ENCODE assay signal across 8 cellular contexts in the genomic region with DNA sequence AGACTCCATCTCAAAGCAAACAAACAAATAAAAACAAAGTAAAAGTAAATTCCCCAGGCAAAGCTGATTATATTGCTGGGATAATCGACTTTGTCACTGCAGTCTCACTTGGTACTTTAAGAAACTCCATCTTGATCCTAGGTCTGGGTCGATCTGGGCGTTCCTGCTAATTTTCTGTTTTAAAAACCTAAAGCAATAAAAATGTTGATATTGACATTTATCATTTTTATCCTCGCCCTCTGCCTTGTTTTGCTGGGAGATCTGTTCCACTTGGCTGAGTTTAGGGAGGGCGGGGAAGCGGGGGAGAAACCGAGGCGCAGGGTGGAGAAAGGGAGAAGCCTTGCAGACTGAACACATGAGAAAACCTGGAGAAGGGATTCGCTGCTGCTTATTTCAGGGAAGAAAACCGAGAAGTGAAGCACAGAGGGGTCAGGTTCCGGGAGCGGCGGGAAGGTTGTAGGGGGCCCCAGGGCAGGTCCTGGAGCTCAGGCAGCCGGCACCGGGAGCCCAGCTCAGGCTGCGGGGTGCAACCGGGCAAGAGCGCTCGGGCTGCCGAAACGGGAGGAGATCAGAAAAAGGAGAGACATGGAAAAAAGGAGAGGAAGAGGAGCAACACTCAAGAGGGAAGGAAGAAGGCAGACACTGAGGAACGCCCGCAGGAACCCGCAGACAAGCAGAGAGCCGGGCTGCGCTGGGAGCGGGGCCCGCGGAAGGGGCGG. TPM values are rescaled to one million over a fixed set of nuclear protein-coding genes. Genes with fewer than 3 reads are reported as not detected.
DNase-seq lines count a peak whose midpoint lies in the region; ATAC-seq and TF ChIP-seq lines count a peak whose summit lies in the region.

No MANE protein-coding gene starts in this region.

- TF ChIP-seq CTCF in adrenal gland (IDR thresholded peaks at IDR 0.05) = no peak
- TF ChIP-seq CTCF in hepatocyte (IDR thresholded peaks at IDR 0.05; ENCODE audit: poor library complexity) = no peak
- TF ChIP-seq CTCF in sigmoid colon (IDR thresholded peaks at IDR 0.05) = no peak

- peak overlapping the region; percentile 54 for H2AFZ ChIP-seq in hepatocyte

- H3K9me2 ChIP-seq in hepatocyte (replicated peaks; ENCODE audit: insufficient read depth) = no peaks in the 10 kb centered on the region

- H3K27ac ChIP-seq in adrenal gland = peak overlapping the region; percentile 68 to 92 (median 89)
- peak overlapping the region; percentile 90 for H3K27ac ChIP-seq in hepatocyte
- H3K27ac ChIP-seq in sigmoid colon = peak overlapping the region; percentile 94 to 98 (median 94)

- H3K9me3 ChIP-seq in adrenal gland (replicated peaks in 1 of 3) (no peaks in the 10 kb centered on the region), hepatocyte (ENCODE audit: low read depth) (no peaks in the 10 kb centered on the region), sigmoid colon (no peaks in the 10 kb centered on the region)

- peak; percentile 21 for ATAC-seq in HG02571 (IDR thresholded peaks at IDR 0.05; ENCODE audit: unreplicated experiment)

- peak overlapping the region; percentile 30 to 76 (median 56) for H3K4me3 ChIP-seq in adrenal gland
- peak overlapping the region; percentile 66 for H3K4me3 ChIP-seq in hepatocyte
- peak overlapping the region; percentile 50 to 93 (median 80) for H3K4me3 ChIP-seq in sigmoid colon

- peak; percentile 1 for DNase-seq in stimulated activated CD8-positive, alpha-beta memory T cell treated with anti-CD3 and anti-CD28 coated beads, Interleukin-12 subunit alpha, Interleukin-12 subunit beta, amount 100 ng/mL, for 1 hour (ENCODE audit: low read depth)
- no peak for DNase-seq in stimulated activated CD8-positive, alpha-beta memory T cell treated with anti-CD3 and anti-CD28 coated beads, Interleukin-4, amount 100 ng/mL, for 48 hours
- DNase-seq in NCI-H1105 treated with DMSO at 0.1 percent for 48 hours (lab: John Stamatoyannopoulos, UW) = peak; percentile 68
- peak in 3 of 7 donors; percentile 59 to 75 (median 69) for DNase-seq in adrenal gland
- peak; percentile 81 for DNase-seq in hepatocyte (ENCODE audit: low spot score)
- DNase-seq in sigmoid colon = no peak
- no peak for DNase-seq in stimulated activated CD4-positive, alpha-beta T cell treated with anti-CD3 and anti-CD28 coated beads, Interleukin-4, amount 100 ng/mL, for 4 hours

- TF ChIP-seq POLR2A in adrenal gland (IDR thresholded peaks at IDR 0.05) (peak; percentile 81 to 84), sigmoid colon (IDR thresholded peaks at IDR 0.05) (peak; percentile 73 to 86)

- intact Hi-C loops in adrenal gland (cut with DNase I) (no loop called here), sigmoid colon (cut with DNase I) (loop anchor here (1.0 to 10.0 kb wide), 3 partner anchors 128 to 292 kb away; a partner anchor contains a TSS)

- H3K27me3 ChIP-seq in adrenal gland (no peaks in the 10 kb centered on the region), hepatocyte (no peaks in the 10 kb centered on the region), sigmoid colon (no peaks in the 10 kb centered on the region)

- H3K36me3 ChIP-seq in adrenal gland (replicated peaks in 1 of 2) (no peaks in the 10 kb centered on the region), hepatocyte (replicated peaks; ENCODE audit: insufficient read depth, low read depth) (no peaks in the 10 kb centered on the region), sigmoid colon (no peaks in the 10 kb centered on the region)

- peaks cover 14 to 27% of the 10 kb centered on the region in 2 donors for H3K4me1 ChIP-seq in adrenal gland (replicated peaks in 1 of 2)
- peaks cover 25% of the 10 kb centered on the region for H3K4me1 ChIP-seq in hepatocyte (ENCODE audit: insufficient read depth)
- peaks cover 0 to 33% (median 16%) of the 10 kb centered on the region in 4 donors for H3K4me1 ChIP-seq in sigmoid colon

- H4K20me1 ChIP-seq in hepatocyte (ENCODE audit: insufficient read depth, poor library complexity, severe bottlenecking) = no peaks in the 10 kb centered on the region

- H3K4me2 ChIP-seq in hepatocyte = peak overlapping the region; percentile 79

- TF ChIP-seq EP300 in sigmoid colon (IDR thresholded peaks at IDR 0.05) = no peak

- peaks cover 13% of the 10 kb centered on the region for H3K79me2 ChIP-seq in hepatocyte

- WGBS in adrenal gland, 4 donors = 1% methylated on average over 22 to 30 of the region's 30 CpGs
- 2% methylated on average over 23 of the region's 30 CpGs for WGBS in hepatocyte (ENCODE audit: low lambda C conversion rate, missing lambda C conversion rate)
- WGBS in sigmoid colon, 2 donors = 1 to 3% methylated on average over 30 of the region's 30 CpGs

RNA-seq across cellular contexts. Expression of a gene that starts 27.4 kb away (rescaled TPM):
- total RNA-seq in adrenal gland = 100 to 1,000 TPM in 1 of 8 donors, 10 to 100 TPM in 7; 35.8 to 105 (median 69.9) TPM
- 10 to 100 TPM in 2 of 3 donors, 1 to 10 TPM in 1; 6.9 to 27.4 (median 16.9) TPM for polyA plus RNA-seq in adrenal gland
- total RNA-seq in hepatocyte = 38.8 and 47.7 TPM in 2 replicates
- polyA plus RNA-seq in hepatocyte = 21.9 and 22.5 TPM in 2 replicates
- total RNA-seq in sigmoid colon = 10 to 100 TPM; 46.4 to 75.6 (median 57.2) TPM
- polyA plus RNA-seq in sigmoid colon = 10 to 100 TPM in 1 of 3 donors, 1 to 10 TPM in 2; 7.4 to 18.9 (median 8.4) TPM

Comparison
In these comparisons a context has a peak if more than half of its experiments do, and no peak if none do; other contexts are left out.
1. DNase-seq: peak in stimulated activated CD8-positive, alpha-beta memory T cell treated with anti-CD3 and anti-CD28 coated beads, Interleukin-12 subunit alpha, Interleukin-12 subunit beta, amount 100 ng/mL, for 1 hour (single experiment), NCI-H1105 treated with DMSO at 0.1 percent for 48 hours (single experiment) and hepatocyte (single experiment); none in stimulated activated CD8-positive, alpha-beta memory T cell treated with anti-CD3 and anti-CD28 coated beads, Interleukin-4, amount 100 ng/mL, for 48 hours (single experiment), sigmoid colon (single experiment) and stimulated activated CD4-positive, alpha-beta T cell treated with anti-CD3 and anti-CD28 coated beads, Interleukin-4, amount 100 ng/mL, for 4 hours (0 of 2).
2. Peak in every context shown above with its lines, with median percentiles within 50 percentile points of each other: H3K27ac ChIP-seq and H3K4me3 ChIP-seq.